8 cellular contexts compared by ENCODE assay signal in the genomic region with DNA sequence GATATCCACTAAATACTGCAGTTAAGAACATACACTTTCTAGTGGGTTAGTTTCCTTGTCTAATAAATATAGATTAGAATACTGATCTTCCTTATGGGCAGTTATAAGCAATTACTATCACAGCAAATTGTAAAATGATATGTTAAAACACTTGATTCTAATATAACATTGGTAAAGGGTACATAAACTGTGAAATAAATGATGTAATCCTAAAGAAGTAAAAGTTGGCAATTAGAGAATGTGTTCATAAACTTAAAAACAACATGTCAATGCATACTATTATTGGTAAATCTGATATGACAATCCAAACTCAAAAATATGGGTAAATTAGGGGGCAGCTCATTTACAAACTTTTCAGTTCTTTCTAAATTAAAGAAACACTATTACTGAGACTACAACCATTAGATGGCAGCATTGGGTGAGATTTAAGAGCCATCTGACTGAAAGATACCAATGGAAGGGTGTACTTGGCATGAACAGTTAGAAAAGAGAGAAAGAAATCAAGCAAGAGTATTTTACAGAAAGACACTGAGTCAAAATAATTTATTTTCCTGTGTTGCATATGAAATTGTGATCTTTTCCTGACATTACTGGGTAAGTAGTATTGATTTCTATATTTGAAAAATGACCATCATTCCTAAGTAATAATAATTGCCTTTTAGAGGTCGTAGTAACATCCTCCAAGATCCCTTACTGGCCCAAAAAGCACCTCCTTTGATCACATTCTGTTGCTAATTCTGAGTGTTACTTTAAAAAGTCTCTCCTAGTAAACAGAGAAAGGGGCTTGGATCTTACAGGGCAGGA.
DNase-seq lines count a peak whose midpoint lies in the region; ATAC-seq and TF ChIP-seq lines count a peak whose summit lies in the region.

No MANE protein-coding gene starts in this region.

- H3K18ac ChIP-seq in H9 (ENCODE audit: insufficient read length, low read depth, low read length), result no peak overlapping the region

- no peak overlapping the region for H2BK120ac ChIP-seq in H9 (ENCODE audit: low read depth, low read length, poor library complexity, severe bottlenecking)

- no peak overlapping the region for H4K91ac ChIP-seq in H9 (ENCODE audit: insufficient read length, low read depth, low read length)

- H3K14ac ChIP-seq in H9 (ENCODE audit: insufficient read depth, low read length), result no peak overlapping the region

- H2BK12ac ChIP-seq in H9 (ENCODE audit: insufficient read length, low read depth, low read length), result no peak overlapping the region

- H3K9me3 Mint-ChIP-seq in CD8-positive, alpha-beta memory T cell, result no peaks in the 10 kb centered on the region
- no peaks in the 10 kb centered on the region for H3K9me3 Mint-ChIP-seq in H9
- H3K9me3 Mint-ChIP-seq in activated naive CD8-positive, alpha-beta T cell treated with anti-CD3 and anti-CD28 coated beads, Interleukin-2, amount 50 U/mL, for 24 hours, result no peaks in the 10 kb centered on the region

- intact Hi-C loops in sciatic nerve (cut with DNase I), result no loop called here

- H3K9me3 ChIP-seq in CD8-positive, alpha-beta memory T cell (ENCODE audit: low read length), result no peaks in the 10 kb centered on the region
- no peaks in the 10 kb centered on the region for H3K9me3 ChIP-seq in H9 (ENCODE audit: control insufficient read depth, low read depth, low read length)
- no peaks in the 10 kb centered on the region for H3K9me3 ChIP-seq in cardiac muscle cell (ENCODE audit: low read depth)

- no peak overlapping the region for H3K4ac ChIP-seq in H9 (ENCODE audit: low read depth, low read length)

- H3T11ph ChIP-seq in H9 (ENCODE audit: low read length), result no peak overlapping the region

- no peaks in the 10 kb centered on the region for H3K4me1 ChIP-seq in CD8-positive, alpha-beta memory T cell (ENCODE audit: insufficient read depth, low read length)
- H3K4me1 ChIP-seq in H9 (ENCODE audit: insufficient read depth, low read length), result no peaks in the 10 kb centered on the region
- no peaks in the 10 kb centered on the region for H3K4me1 ChIP-seq in cardiac muscle cell (ENCODE audit: low read depth)

- H3K36me3 Mint-ChIP-seq in CD8-positive, alpha-beta memory T cell, result peaks cover 0 to 70% (median 20%) of the 10 kb centered on the region in 3 donors
- peaks cover 15 to 51% (median 38%) of the 10 kb centered on the region in 3 experiments; a peak in 6 of 7 replicates for H3K36me3 Mint-ChIP-seq in H9 (ENCODE audit: insufficient read depth in 1 of 3, low read depth in 3 of 3)
- H3K36me3 Mint-ChIP-seq in activated naive CD8-positive, alpha-beta T cell treated with anti-CD3 and anti-CD28 coated beads, Interleukin-2, amount 50 U/mL, for 24 hours (ENCODE audit: low read depth), result peaks cover 22% of the 10 kb centered on the region

- H3K79me2 ChIP-seq in H9 (ENCODE audit: insufficient read depth, low read length), result no peaks in the 10 kb centered on the region

- H2BK20ac ChIP-seq in H9 (ENCODE audit: low read depth, low read length, poor library complexity, severe bottlenecking), result no peak overlapping the region

- H3K23ac ChIP-seq in H9 (ENCODE audit: insufficient read length, low read depth, low read length), result no peak overlapping the region

- no peaks in the 10 kb centered on the region for H4K20me1 ChIP-seq in H9 (ENCODE audit: control insufficient read depth, insufficient read depth, insufficient read length)

- POLR2A ChIA-PET in CD8-positive, alpha-beta memory T cell (lab: Charles Lee), result interaction anchor here (1.6 kb wide), 1 partner anchor 152 kb away, joined by 4 read pairs; a partner anchor contains a TSS

- no peak overlapping the region for H3K56ac ChIP-seq in H9 (ENCODE audit: insufficient read length, low read depth, low read length)

- no peak overlapping the region for H2AK5ac ChIP-seq in H9 (ENCODE audit: insufficient read length, low read length)

- H2AFZ ChIP-seq in H9 (ENCODE audit: low read length), result no peak overlapping the region

- H2BK15ac ChIP-seq in H9 (ENCODE audit: low read depth, low read length), result no peak overlapping the region

- H3K4me3 Mint-ChIP-seq in CD8-positive, alpha-beta memory T cell, result no peak overlapping the region
- no peak overlapping the region for H3K4me3 Mint-ChIP-seq in H9
- H3K4me3 Mint-ChIP-seq in activated naive CD8-positive, alpha-beta T cell treated with anti-CD3 and anti-CD28 coated beads, Interleukin-2, amount 50 U/mL, for 24 hours, result no peak overlapping the region

- no peak overlapping the region for H3K9ac ChIP-seq in H9 (ENCODE audit: extremely low read depth, insufficient read length, low read length)

- peak overlapping the region in 3 of 8 donors; percentile 17 to 42 (median 39) for H3K27ac Mint-ChIP-seq in CD8-positive, alpha-beta memory T cell
- peak overlapping the region in 1 of 3 experiments; percentile 67; a peak in 1 of 7 replicates for H3K27ac Mint-ChIP-seq in H9
- H3K27ac Mint-ChIP-seq in activated naive CD8-positive, alpha-beta T cell treated with anti-CD3 and anti-CD28 coated beads, Interleukin-2, amount 50 U/mL, for 24 hours, result no peak overlapping the region

- CTCF ChIA-PET in CD8-positive, alpha-beta memory T cell (lab: Charles Lee), result interaction anchor here (0.9 to 3.4 kb wide), 9 partner anchors 55 to 244 kb away, joined by 3 to 44 read pairs (median 6); a partner anchor contains a TSS

- peak; percentile 52 for ATAC-seq in activated naive CD8-positive, alpha-beta T cell treated with anti-CD3 and anti-CD28 coated beads, Interleukin-2, amount 50 U/mL, for 24 hours
- ATAC-seq in sciatic nerve (peak; percentile 77), HG03521 (IDR thresholded peaks at IDR 0.05; ENCODE audit: unreplicated experiment) (no peak)

- no peak overlapping the region for H3K4me2 ChIP-seq in H9 (ENCODE audit: insufficient read depth, insufficient read length, low read length)

- peaks cover 4% of the 10 kb centered on the region for H3K36me3 ChIP-seq in CD8-positive, alpha-beta memory T cell (ENCODE audit: insufficient read depth, low read length)
- peaks cover 57% of the 10 kb centered on the region for H3K36me3 ChIP-seq in cardiac muscle cell

- H4K5ac ChIP-seq in H9 (ENCODE audit: insufficient read length, low read depth, low read length), result no peak overlapping the region

- H3K4me1 Mint-ChIP-seq in CD8-positive, alpha-beta memory T cell, result peaks cover 0 to 6% (median 2%) of the 10 kb centered on the region in 3 donors
- no peaks in the 10 kb centered on the region for H3K4me1 Mint-ChIP-seq in H9
- no peaks in the 10 kb centered on the region for H3K4me1 Mint-ChIP-seq in activated naive CD8-positive, alpha-beta T cell treated with anti-CD3 and anti-CD28 coated beads, Interleukin-2, amount 50 U/mL, for 24 hours

- no CpG with 5 or more reads among the region's 1 CpG for WGBS in H9 (ENCODE audit: extremely low coverage, insufficient read length, low lambda C conversion rate)

- no peak overlapping the region for H2BK5ac ChIP-seq in H9 (ENCODE audit: insufficient read length, low read length)

- peak in 3 of 5 donors; percentile 49 to 63 (median 59) for DNase-seq in CD8-positive, alpha-beta memory T cell
- DNase-seq in H9, result no peak
- DNase-seq in NCI-H226, result peak; percentile 31
- no peak for DNase-seq in activated naive CD8-positive, alpha-beta T cell treated with anti-CD3 and anti-CD28 coated beads, Interleukin-2, amount 50 U/mL, for 24 hours
- DNase-seq in cardiac muscle cell (ENCODE audit: low read depth in 1 of 2, low spot score in 1 of 2), result peak; percentile 73 to 87
- DNase-seq in sciatic nerve (ENCODE audit: low spot score), result no peak
- DNase-seq in mucosa of gallbladder (ENCODE audit: low spot score), result no peak

- H3K27ac ChIP-seq in CD8-positive, alpha-beta memory T cell (ENCODE audit: low read depth, low read length), result no peak overlapping the region
- no peak overlapping the region for H3K27ac ChIP-seq in H9 (ENCODE audit: insufficient read length, low read depth, low read length)
- peak overlapping the region; percentile 5 for H3K27ac ChIP-seq in cardiac muscle cell

- no peaks in the 10 kb centered on the region for H3K27me3 ChIP-seq in CD8-positive, alpha-beta memory T cell (ENCODE audit: insufficient read depth, low read length, poor library complexity, severe bottlenecking)
- no peaks in the 10 kb centered on the region for H3K27me3 ChIP-seq in H9 (ENCODE audit: insufficient read depth, low read length)
- H3K27me3 ChIP-seq in cardiac muscle cell, result no peaks in the 10 kb centered on the region

- H3K27me3 Mint-ChIP-seq in CD8-positive, alpha-beta memory T cell, result no peaks in the 10 kb centered on the region
- no peaks in the 10 kb centered on the region for H3K27me3 Mint-ChIP-seq in H9 (ENCODE audit: low read depth)
- no peaks in the 10 kb centered on the region for H3K27me3 Mint-ChIP-seq in activated naive CD8-positive, alpha-beta T cell treated with anti-CD3 and anti-CD28 coated beads, Interleukin-2, amount 50 U/mL, for 24 hours

- H3K4me3 ChIP-seq in CD8-positive, alpha-beta memory T cell (ENCODE audit: low read length), result no peak overlapping the region
- H3K4me3 ChIP-seq in cardiac muscle cell, result no peak overlapping the region

- no peaks in the 10 kb centered on the region for H3K79me1 ChIP-seq in H9 (ENCODE audit: insufficient read depth, low read depth, low read length, poor library complexity, severe bottlenecking)

- no peak overlapping the region for H4K8ac ChIP-seq in H9 (replicated peaks; ENCODE audit: insufficient read length, low read depth, low read length)

- H3K23me2 ChIP-seq in H9 (ENCODE audit: insufficient read length, low read depth, low read length, poor library complexity, severe bottlenecking), result no peaks in the 10 kb centered on the region

- peak; percentile 78 for TF ChIP-seq CTCF in H9 (conservative IDR thresholded peaks at IDR 0.05)
- peak; percentile 47 for TF ChIP-seq CTCF in cardiac muscle cell (IDR thresholded peaks at IDR 0.05; ENCODE audit: low read depth, low read length)

Comparison
In these comparisons a context has a peak if more than half of its experiments do, and no peak if none do; other contexts are left out.
1. DNase-seq: peak in CD8-positive, alpha-beta memory T cell (3 of 5), NCI-H226 (single experiment) and cardiac muscle cell (2 of 2); none in H9 (single experiment), activated naive CD8-positive, alpha-beta T cell treated with anti-CD3 and anti-CD28 coated beads, Interleukin-2, amount 50 U/mL, for 24 hours (single experiment), sciatic nerve (single experiment) and mucosa of gallbladder (single experiment).